26 cellular contexts compared by ENCODE assay signal in the genomic region with DNA sequence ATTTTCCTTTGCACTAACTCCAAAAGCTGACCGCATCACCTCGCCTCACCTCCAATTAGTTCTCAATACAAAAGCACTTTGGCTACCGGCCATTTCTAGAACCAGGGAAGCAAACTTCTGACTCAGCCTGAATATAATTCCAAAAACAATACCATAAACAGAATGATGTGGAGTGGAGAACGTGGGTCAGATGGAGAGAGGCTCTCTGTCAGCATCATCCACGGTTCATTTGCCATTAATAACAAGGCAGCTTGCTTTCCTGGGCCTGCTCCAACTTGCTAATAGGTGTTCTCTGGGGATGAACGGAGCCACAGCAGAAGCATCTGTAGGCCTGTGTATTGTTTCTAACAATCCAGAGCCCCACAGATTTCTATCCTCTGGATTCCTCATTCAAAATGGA. TPM values are rescaled to one million over a fixed set of nuclear protein-coding genes. Genes with fewer than 3 reads are reported as not detected.
DNase-seq lines count a peak whose midpoint lies in the region; ATAC-seq and TF ChIP-seq lines count a peak whose summit lies in the region.
"Had no signal": no experiment of that assay in that cellular context is flagged by ENCODE, and none has a peak within 500 bp of the region (broad histone marks: within the 10 kb centered on the region; RNA-seq: fewer than 3 reads in every experiment).

No MANE protein-coding gene starts in this region.

- no peaks in the 10 kb centered on the region for H3K9me3 ChIP-seq in BE2C
- H3K9me3 ChIP-seq in MG63: no peaks in the 10 kb centered on the region; the same call in 1 of the 2 replicates
- no peaks in the 10 kb centered on the region for H3K9me3 ChIP-seq in smooth muscle cell (replicated peaks; ENCODE audit: low read depth)
- H3K9me3 ChIP-seq: BLaER1, Caco-2, lower lobe of right lung, right lobe of liver, thoracic aorta had no signal

- H3K4me1 ChIP-seq in BE2C (no peaks in the 10 kb centered on the region; the same call in 1 of the 2 replicates), smooth muscle cell (ENCODE audit: low read depth) (no peaks in the 10 kb centered on the region)
- H3K4me1 ChIP-seq: Caco-2, lower lobe of right lung, right lobe of liver had no signal

- H2AFZ ChIP-seq in smooth muscle cell (ENCODE audit: low read depth): no peak overlapping the region

- POLR2A ChIA-PET in RWPE1 (lab: Yijun Ruan, JAX; ENCODE audit: low non-redundant PET): no interaction called here

- H3K27ac ChIP-seq in RWPE1 (no peak overlapping the region), smooth muscle cell (ENCODE audit: low read depth) (no peak overlapping the region)
- H3K27ac ChIP-seq: BLaER1, lower lobe of right lung, right lobe of liver, thoracic aorta, VCaP had no signal

- H3K27me3 ChIP-seq in BE2C (no peaks in the 10 kb centered on the region), MG63 (no peaks in the 10 kb centered on the region), smooth muscle cell (ENCODE audit: low read depth) (no peaks in the 10 kb centered on the region)
- H3K27me3 ChIP-seq: BLaER1, right lobe of liver had no signal

- H3K79me2 ChIP-seq in smooth muscle cell (ENCODE audit: low read depth): no peaks in the 10 kb centered on the region

- intact Hi-C loops in Right ventricle myocardium inferior (cut with DNase I): no loop called here

- DNase-seq in BE2C (peak; percentile 66), MG63 (peak; percentile 50), NCI-H2171 (lab: John Stamatoyannopoulos, UW) (peak; percentile 92), RWPE1 (ENCODE audit: low spot score) (peak; percentile 22), Right ventricle myocardium inferior (ENCODE audit: missing footprints) (no peak), smooth muscle cell (lab: John Stamatoyannopoulos, UW; ENCODE audit: unreplicated experiment) (no peak)
- no peak for DNase-seq in activated CD4-positive, alpha-beta T cell treated with anti-CD3 and anti-CD28 coated beads, Interleukin-2, amount 50 U/mL, for 4 hours
- DNase-seq: activated CD4-positive, alpha-beta T cell treated with anti-CD3 and anti-CD28 coated beads, Interleukin-2, amount 10 ng/mL, durations not matched to agents 7 days and 5 days; anterior cingulate cortex; Caco-2; caudate nucleus; islet precursor cell; lower lobe of right lung; NCI-H187 treated with DMSO at 0.1 percent for 48 hours; NCI-H69; right lobe of liver; Right ventricle myocardium superior; stimulated activated naive CD8-positive, alpha-beta T cell treated with anti-CD3 and anti-CD28 coated beads, Interleukin-15, Interleukin-2, amounts not matched to agents 100 U/mL and 50 U/mL, for 24 hours had no signal

- CTCF ChIA-PET in RWPE1 (lab: Yijun Ruan, JAX): no interaction called here

- no peaks in the 10 kb centered on the region for H3F3A ChIP-seq in smooth muscle cell (ENCODE audit: low read depth)

- ATAC-seq in Right ventricle myocardium inferior: no peak
- ATAC-seq in HG03439 (IDR thresholded peaks at IDR 0.05; ENCODE audit: unreplicated experiment): no peak
- ATAC-seq: activated naive CD4-positive, alpha-beta T cell treated with anti-CD3 and anti-CD28 coated beads, Interleukin-2, amount 50 U/mL, for 72 hours; HCT116; lower lobe of right lung; right lobe of liver; stimulated activated naive CD8-positive, alpha-beta T cell treated with anti-CD3 and anti-CD28 coated beads, Interleukin-15, Interleukin-2, amounts not matched to agents 100 U/mL and 50 U/mL, for 24 hours had no signal

- no peak overlapping the region for H3K4me2 ChIP-seq in smooth muscle cell
- H3K4me2 ChIP-seq: BLaER1 had no signal

- H3K4me3 ChIP-seq in BE2C (ENCODE audit: low read depth, low read length) (peak overlapping the region; percentile 31), MG63 (no peak overlapping the region), smooth muscle cell (no peak overlapping the region)
- H3K4me3 ChIP-seq: BLaER1, lower lobe of right lung, right lobe of liver, thoracic aorta had no signal

- no peak overlapping the region for H3K9ac ChIP-seq in smooth muscle cell (ENCODE audit: low read depth)
- H3K9ac ChIP-seq: BLaER1 had no signal

- no peaks in the 10 kb centered on the region for H4K20me1 ChIP-seq in smooth muscle cell (ENCODE audit: low read depth)
- H4K20me1 ChIP-seq: BLaER1 had no signal

- H3K36me3 ChIP-seq in BE2C: no peaks in the 10 kb centered on the region
- H3K36me3 ChIP-seq in MG63: no peaks in the 10 kb centered on the region
- H3K36me3 ChIP-seq in smooth muscle cell (ENCODE audit: low read depth): no peaks in the 10 kb centered on the region
- H3K36me3 ChIP-seq: BLaER1, lower lobe of right lung, right lobe of liver, thoracic aorta had no signal

- TF ChIP-seq CTCF in BE2C (IDR thresholded peaks at IDR 0.05; ENCODE audit: low read depth, low read length) (no peak), RWPE1 (conservative IDR thresholded peaks at IDR 0.05; ENCODE audit: low read depth) (no peak), smooth muscle cell (IDR thresholded peaks at IDR 0.05; ENCODE audit: borderline replicate concordance, insufficient read depth, poor library complexity, severe bottlenecking) (no peak)

- WGBS in smooth muscle cell (ENCODE audit: low lambda C conversion rate): 82% methylated on average over 6 of the region's 6 CpGs

RNA-seq across cellular contexts. Expression of a gene that starts 23.4 kb away (rescaled TPM):
- 3.4 TPM for polyA plus RNA-seq in BE2C (2012; ENCODE audit: insufficient read depth, insufficient read length, low read depth)
- total RNA-seq in MG63 (2014; rRNA removed; shearing (Covaris generic); ENCODE audit: low replicate concordance): not detected in 2 replicates
- total RNA-seq in Right ventricle myocardium inferior: not detected
- total RNA-seq in smooth muscle cell: not detected in 2 replicates
- polyA plus RNA-seq in smooth muscle cell: not detected in 2 replicates
- total RNA-seq: activated CD4-positive, alpha-beta T cell treated with anti-CD3 and anti-CD28 coated beads, Interleukin-2, amount 10 ng/mL, durations not matched to agents 7 days and 5 days; activated naive CD4-positive, alpha-beta T cell treated with anti-CD3 and anti-CD28 coated beads, Interleukin-2, amount 50 U/mL, for 72 hours; fibroblast of lung; lower lobe of right lung; OCI-LY7; right lobe of liver; Right ventricle myocardium superior; thoracic aorta had no signal
- polyA plus RNA-seq: fibroblast of lung had no signal

Comparison
In these comparisons a context has a peak if more than half of its experiments do, and no peak if none do; other contexts are left out.
1. DNase-seq: peak in BE2C (single experiment), MG63 (single experiment), NCI-H2171 (single experiment) and RWPE1 (single experiment); none in Right ventricle myocardium inferior (single experiment), activated CD4-positive, alpha-beta T cell treated with anti-CD3 and anti-CD28 coated beads, Interleukin-2, amount 50 U/mL, for 4 hours (0 of 2) and smooth muscle cell (single experiment).